Comparison of ENCODE assay signal across 27 cellular contexts in genomic region chr1:145795257-145795881, GRCh38.
"Had no signal": no experiment of that assay in that cellular context is flagged by ENCODE, and none has a peak within 500 bp of the region (broad histone marks: within the 10 kb centered on the region; RNA-seq: fewer than 3 reads in every experiment).

No MANE protein-coding gene starts in this region.

- ATAC-seq: activated CD8-positive, alpha-beta memory T cell treated with anti-CD3 and anti-CD28 coated beads, Interleukin-2, amount 10 ng/mL, durations not matched to agents 7 days and 5 days; Panc1; SK-N-SH treated with all-trans-retinoic acid at 6 μM for 48 hours had no signal

- H3K4me3 ChIP-seq: breast epithelium, coronary artery, SJSA1 had no signal

- H3K27me3 ChIP-seq: breast epithelium, SJSA1 had no signal

- H3K36me3 ChIP-seq: breast epithelium had no signal

- H3K4me1 ChIP-seq: breast epithelium, SJSA1 had no signal

- DNase-seq: activated CD4-positive, alpha-beta T cell treated with anti-CD3 and anti-CD28 coated beads for 4 hours; activated CD4-positive, alpha-beta T cell treated with anti-CD3 and anti-CD28 coated beads, Interleukin-2, amount 50 U/mL, for 48 hours; activated CD8-positive, alpha-beta memory T cell treated with anti-CD3 and anti-CD28 coated beads, Interleukin-2, amount 10 ng/mL, durations not matched to agents 7 days and 5 days; activated effector memory CD4-positive, alpha-beta T cell treated with Interleukin-2 at 50 U/mL for 16 hours; activated naive CD4-positive, alpha-beta T cell; activated T-cell treated with anti-CD3 and anti-CD28 coated beads, Interleukin-2, amount 50 U/mL, for 24 hours; aorta; caudate nucleus; KG1; NCI-H1105; NCI-H1436; NCI-H187; NCI-H2081; NCI-H2171; NCI-H2227 treated with DMSO at 0.1 percent for 48 hours; NCI-H446 treated with DMSO at 0.1 percent for 48 hours; NCI-H526 treated with DMSO at 0.1 percent for 48 hours; NCI-H82; Right ventricle myocardium superior; RPMI8226; SW 1271; WERI-Rb-1 had no signal

- H3K27ac ChIP-seq: breast epithelium, coronary artery, SJSA1, WERI-Rb-1 had no signal
